In genomic region chr9:131181091-131181681, GRCh38 we compare ENCODE assay signal across 14 cellular contexts. TPM values are rescaled to one million over a fixed set of nuclear protein-coding genes. Genes with fewer than 3 reads are reported as not detected.
DNase-seq lines count a peak whose midpoint lies in the region; ATAC-seq and TF ChIP-seq lines count a peak whose summit lies in the region.
"Had no signal": no experiment of that assay in that cellular context is flagged by ENCODE, and none has a peak within 500 bp of the region (broad histone marks: within the 10 kb centered on the region; RNA-seq: fewer than 3 reads in every experiment).

No MANE protein-coding gene starts in this region.

- TF ChIP-seq CTCF in astrocyte of the spinal cord (IDR thresholded peaks at IDR 0.05; ENCODE audit: low read depth, low read length): peak; percentile 15
- TF ChIP-seq CTCF in osteocyte (IDR thresholded peaks at IDR 0.05): peak; percentile 26

- H3K4me3 ChIP-seq in astrocyte of the spinal cord (ENCODE audit: low read depth, low read length): no peak overlapping the region
- H3K4me3 ChIP-seq: colonic mucosa, sigmoid colon had no signal

- in situ Hi-C loops in astrocyte of the spinal cord (cut with HindIII; ENCODE audit: low sequenced_read_pairs): no loop called here

- no peaks in the 10 kb centered on the region for H3K9me3 Mint-ChIP-seq in osteocyte (ENCODE audit: unreplicated experiment)

- DNase-seq in NCI-H82 (lab: John Stamatoyannopoulos, UW): peak; percentile 12
- no peak for DNase-seq in NCI-H82 treated with DMSO at 0.1 percent for 48 hours (lab: John Stamatoyannopoulos, UW; ENCODE audit: unreplicated experiment)
- DNase-seq in Kasumi-1 (lab: John Stamatoyannopoulos, UW): peak; percentile 9 to 17
- no peak for DNase-seq in astrocyte of the spinal cord (ENCODE audit: low read depth, low spot score)
- DNase-seq in osteocyte (ENCODE audit: extremely low spot score, unreplicated experiment): no peak
- DNase-seq in HuH-7 (ENCODE audit: low spot score): no peak
- DNase-seq in iPS-NIHi7 (ENCODE audit: extremely low spot score): no peak
- DNase-seq: activated CD4-positive, CD25-positive, alpha-beta regulatory T cell treated with anti-CD3 and anti-CD28 coated beads, Interleukin-2, amount 50 U/mL, for 72 hours; activated gamma-delta T cell; colonic mucosa; head of caudate nucleus; NCI-H146; sigmoid colon had no signal

- no peak overlapping the region for H3K4me3 Mint-ChIP-seq in osteocyte (ENCODE audit: unreplicated experiment)

- no peak for ATAC-seq in HG03097 (IDR thresholded peaks at IDR 0.05; ENCODE audit: low FRiP score, unreplicated experiment)

- H3K27me3 Mint-ChIP-seq in osteocyte (ENCODE audit: unreplicated experiment): no peaks in the 10 kb centered on the region

- H3K36me3 Mint-ChIP-seq in osteocyte (ENCODE audit: unreplicated experiment): peaks cover 27% of the 10 kb centered on the region

- peaks cover 23% of the 10 kb centered on the region for H3K4me1 Mint-ChIP-seq in osteocyte (ENCODE audit: unreplicated experiment)

- H3K27ac Mint-ChIP-seq in osteocyte (ENCODE audit: unreplicated experiment): no peak overlapping the region

RNA-seq across cellular contexts. Expression of gene NUP214, which starts 55.8 kb away (rescaled TPM):
- 45.4 and 51.5 TPM in 2 replicates for total RNA-seq in osteocyte

Comparison
In these comparisons a context has a peak if more than half of its experiments do, and no peak if none do; other contexts are left out.
1. DNase-seq: peak in NCI-H82 (single experiment) and Kasumi-1 (2 of 2); none in NCI-H82 treated with DMSO at 0.1 percent for 48 hours (single experiment), astrocyte of the spinal cord (single experiment), osteocyte (single experiment), HuH-7 (single experiment) and iPS-NIHi7 (single experiment).